ENCODE assay signal across 21 cellular contexts in the genomic region with DNA sequence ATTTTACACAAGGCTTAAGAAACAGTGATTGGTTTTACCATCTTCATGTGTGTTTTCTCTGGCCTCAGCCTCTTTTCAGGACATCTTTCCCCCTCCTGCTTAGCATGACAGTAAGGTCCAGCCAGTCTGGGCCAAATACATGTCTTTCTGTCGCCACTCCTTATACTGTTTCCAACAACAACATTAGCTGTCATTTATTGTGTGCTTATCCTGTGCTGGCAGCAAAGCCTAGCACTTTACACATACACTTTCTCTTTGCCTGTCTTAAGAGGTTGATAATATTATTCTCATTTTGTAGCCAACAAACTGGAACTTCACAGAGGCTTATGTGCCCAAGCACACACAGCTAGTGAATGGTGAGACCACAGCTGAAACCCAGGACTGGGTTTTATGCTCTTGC. TPM values are rescaled to one million over a fixed set of nuclear protein-coding genes. Genes with fewer than 3 reads are reported as not detected.
A peak's percentile ranks its signal among the peaks of the same experiment; 100 is the strongest.
DNase-seq lines count a peak whose midpoint lies in the region; ATAC-seq and TF ChIP-seq lines count a peak whose summit lies in the region.
"Had no signal": no experiment of that assay in that cellular context is flagged by ENCODE, and none has a peak within 500 bp of the region (broad histone marks: within the 10 kb centered on the region; RNA-seq: fewer than 3 reads in every experiment).

No MANE protein-coding gene starts in this region.

- H3K9me3 ChIP-seq in left ventricle myocardium inferior (replicated peaks), result no peaks in the 10 kb centered on the region
- H3K9me3 ChIP-seq: gastroesophageal sphincter, SJSA1, spleen, stomach, tibial nerve had no signal

- intact Hi-C loops in Right ventricle myocardium superior (cut with DNase I), result no loop called here
- intact Hi-C loops in left ventricle myocardium inferior (cut with micrococcal nuclease), result no loop called here

- H3K36me3 ChIP-seq in left ventricle myocardium inferior, result peaks cover 6% of the 10 kb centered on the region
- H3K36me3 ChIP-seq: SJSA1, spleen, tibial nerve had no signal

- ATAC-seq in Right ventricle myocardium superior (ENCODE audit: poor library complexity) (peak; percentile 64), GM21576 (IDR thresholded peaks at IDR 0.05; ENCODE audit: unreplicated experiment) (peak; percentile 20)
- ATAC-seq in activated naive CD8-positive, alpha-beta T cell treated with anti-CD3 and anti-CD28 coated beads, Interleukin-2, amount 10 ng/mL, durations not matched to agents 7 days and 5 days (ENCODE audit: low read depth), result no peak
- ATAC-seq: activated naive CD4-positive, alpha-beta T cell treated with anti-CD3 and anti-CD28 coated beads, Interleukin-2, amount 50 U/mL, for 72 hours; activated T-helper 17 cell treated with anti-CD3 and anti-CD28 coated beads, Interleukin-2, amount 50 U/mL, for 72 hours; gastroesophageal sphincter; GM23338 had no signal

- H3K27ac ChIP-seq in left ventricle myocardium inferior (replicated peaks), result no peak overlapping the region
- H3K27ac ChIP-seq: gastroesophageal sphincter, SJSA1, stomach, tibial nerve had no signal

- H3K4me3 Mint-ChIP-seq in activated naive CD8-positive, alpha-beta T cell treated with anti-CD3 and anti-CD28 coated beads, Interleukin-2, amount 10 ng/mL, durations not matched to agents 7 days and 5 days, result peak overlapping the region; percentile 30
- H3K4me3 Mint-ChIP-seq in type B pancreatic cell, result no peak overlapping the region
- H3K4me3 Mint-ChIP-seq: activated CD4-positive, alpha-beta T cell treated with anti-CD3 and anti-CD28 coated beads, Interleukin-2, amount 10 ng/mL, durations not matched to agents 24 days and 14 days; activated T-helper 17 cell treated with anti-CD3 and anti-CD28 coated beads, Interleukin-2, amount 50 U/mL, for 72 hours; GM23338; IgD-negative memory B cell had no signal

- H3K4me1 Mint-ChIP-seq in activated naive CD8-positive, alpha-beta T cell treated with anti-CD3 and anti-CD28 coated beads, Interleukin-2, amount 10 ng/mL, durations not matched to agents 7 days and 5 days, result peaks cover 59% of the 10 kb centered on the region
- H3K4me1 Mint-ChIP-seq in type B pancreatic cell (ENCODE audit: unreplicated experiment), result no peaks in the 10 kb centered on the region
- H3K4me1 Mint-ChIP-seq: activated T-helper 17 cell treated with anti-CD3 and anti-CD28 coated beads, Interleukin-2, amount 50 U/mL, for 72 hours had no signal

- H3K27me3 Mint-ChIP-seq in activated naive CD8-positive, alpha-beta T cell treated with anti-CD3 and anti-CD28 coated beads, Interleukin-2, amount 10 ng/mL, durations not matched to agents 7 days and 5 days, result no peaks in the 10 kb centered on the region
- no peaks in the 10 kb centered on the region for H3K27me3 Mint-ChIP-seq in type B pancreatic cell
- H3K27me3 Mint-ChIP-seq: activated CD4-positive, alpha-beta T cell treated with anti-CD3 and anti-CD28 coated beads, Interleukin-2, amount 10 ng/mL, durations not matched to agents 24 days and 14 days; activated T-helper 17 cell treated with anti-CD3 and anti-CD28 coated beads, Interleukin-2, amount 50 U/mL, for 72 hours; IgD-negative memory B cell had no signal

- H3K36me3 Mint-ChIP-seq in activated naive CD8-positive, alpha-beta T cell treated with anti-CD3 and anti-CD28 coated beads, Interleukin-2, amount 10 ng/mL, durations not matched to agents 7 days and 5 days, result peaks cover 20% of the 10 kb centered on the region
- H3K36me3 Mint-ChIP-seq in type B pancreatic cell, result peaks cover 16% of the 10 kb centered on the region
- H3K36me3 Mint-ChIP-seq: activated naive CD4-positive, alpha-beta T cell treated with anti-CD3 and anti-CD28 coated beads, Interleukin-2, amount 50 U/mL, for 72 hours had no signal

- no peak for DNase-seq in Right ventricle myocardium superior
- no peak for DNase-seq in left ventricle myocardium inferior
- no peak for DNase-seq in activated naive CD8-positive, alpha-beta T cell treated with anti-CD3 and anti-CD28 coated beads, Interleukin-2, amount 10 ng/mL, durations not matched to agents 7 days and 5 days
- no peak for DNase-seq in type B pancreatic cell (ENCODE audit: extremely low spot score, unreplicated experiment)
- DNase-seq in kidney tubule cell (ENCODE audit: low spot score), result no peak
- DNase-seq in NCI-H2196 (lab: John Stamatoyannopoulos, UW; ENCODE audit: unreplicated experiment), result no peak
- DNase-seq in DMS 273 treated with DMSO at 0.1 percent for 48 hours (lab: John Stamatoyannopoulos, UW), result no peak
- DNase-seq: activated CD4-positive, alpha-beta T cell treated with anti-CD3 and anti-CD28 coated beads, Interleukin-2, amount 10 ng/mL, durations not matched to agents 24 days and 14 days; effector CD4-positive, alpha-beta T cell; NCI-H1417 treated with DMSO at 0.1 percent for 48 hours; spleen; stimulated activated CD4-positive, alpha-beta T cell treated with anti-CD3 and anti-CD28 coated beads, Interleukin-4, amount 100 ng/mL, for 24 hours; stomach had no signal

- H3K27me3 ChIP-seq in left ventricle myocardium inferior (ENCODE audit: low read depth), result no peaks in the 10 kb centered on the region
- H3K27me3 ChIP-seq: gastroesophageal sphincter, SJSA1, spleen, stomach, tibial nerve had no signal

- H3K27ac Mint-ChIP-seq in activated naive CD8-positive, alpha-beta T cell treated with anti-CD3 and anti-CD28 coated beads, Interleukin-2, amount 10 ng/mL, durations not matched to agents 7 days and 5 days, result peak overlapping the region; percentile 72
- peak overlapping the region; percentile 8 for H3K27ac Mint-ChIP-seq in type B pancreatic cell
- H3K27ac Mint-ChIP-seq: activated CD4-positive, alpha-beta T cell treated with anti-CD3 and anti-CD28 coated beads, Interleukin-2, amount 10 ng/mL, durations not matched to agents 24 days and 14 days; activated T-helper 17 cell treated with anti-CD3 and anti-CD28 coated beads, Interleukin-2, amount 50 U/mL, for 72 hours; GM23338 had no signal

- POLR2A ChIA-PET in activated naive CD8-positive, alpha-beta T cell treated with anti-CD3 and anti-CD28 coated beads, Interleukin-2, amount 10 ng/mL, durations not matched to agents 7 days and 5 days (lab: Charles Lee), result no interaction called here

- H3K4me1 ChIP-seq in left ventricle myocardium inferior, result peaks cover 46% of the 10 kb centered on the region

- no peak for TF ChIP-seq CTCF in left ventricle myocardium inferior (IDR thresholded peaks at IDR 0.05; ENCODE audit: borderline replicate concordance)
- no peak for TF ChIP-seq CTCF in type B pancreatic cell (conservative IDR thresholded peaks at IDR 0.05)

- no peak overlapping the region for H3K4me3 ChIP-seq in left ventricle myocardium inferior
- H3K4me3 ChIP-seq: gastroesophageal sphincter, GM23338, SJSA1, spleen, stomach, tibial nerve had no signal

- H3K9me3 Mint-ChIP-seq in activated naive CD8-positive, alpha-beta T cell treated with anti-CD3 and anti-CD28 coated beads, Interleukin-2, amount 10 ng/mL, durations not matched to agents 7 days and 5 days, result peaks cover 1% of the 10 kb centered on the region
- no peaks in the 10 kb centered on the region for H3K9me3 Mint-ChIP-seq in type B pancreatic cell
- H3K9me3 Mint-ChIP-seq: activated naive CD4-positive, alpha-beta T cell treated with anti-CD3 and anti-CD28 coated beads, Interleukin-2, amount 50 U/mL, for 72 hours; activated T-helper 17 cell treated with anti-CD3 and anti-CD28 coated beads, Interleukin-2, amount 50 U/mL, for 72 hours; GM23338; IgD-negative memory B cell had no signal

RNA-seq across cellular contexts. Expression of gene B3GALNT1, which starts 37.8 kb away (rescaled TPM):
- 53.8 TPM for total RNA-seq in Right ventricle myocardium superior
- total RNA-seq in left ventricle myocardium inferior, result 56.1 TPM
- total RNA-seq in activated naive CD8-positive, alpha-beta T cell treated with anti-CD3 and anti-CD28 coated beads, Interleukin-2, amount 10 ng/mL, durations not matched to agents 7 days and 5 days, result 10 to 100 TPM; 10.4 to 14.6 TPM
- total RNA-seq in type B pancreatic cell (ENCODE audit: low replicate concordance), result 5.3 and 19.6 TPM in 2 replicates
